Comparison of ENCODE assay signal across 13 cellular contexts in the genomic region with DNA sequence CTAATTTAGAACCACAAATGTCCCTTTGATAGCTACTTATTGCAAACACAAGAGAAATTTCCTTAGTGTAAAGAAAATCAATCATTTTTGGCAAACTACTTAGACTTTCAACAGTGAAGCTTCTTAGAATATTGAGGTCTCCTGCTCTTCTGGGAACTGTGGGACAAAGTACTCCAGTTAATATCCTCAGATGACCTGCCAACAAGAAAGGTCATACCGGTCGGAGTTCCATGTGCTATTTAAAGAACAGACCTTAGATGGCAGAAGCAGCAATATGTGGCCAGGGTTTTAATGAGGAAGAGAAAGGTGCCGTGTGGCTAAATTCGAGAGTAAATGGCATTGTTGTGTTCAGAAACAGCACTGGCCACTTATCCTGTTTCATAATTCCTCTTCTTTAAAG.
DNase-seq lines count a peak whose midpoint lies in the region; ATAC-seq and TF ChIP-seq lines count a peak whose summit lies in the region.
"Had no signal": no experiment of that assay in that cellular context is flagged by ENCODE, and none has a peak within 500 bp of the region (broad histone marks: within the 10 kb centered on the region; RNA-seq: fewer than 3 reads in every experiment).

No MANE protein-coding gene starts in this region.

- DNase-seq in activated naive CD4-positive, alpha-beta T cell treated with anti-CD3 and anti-CD28 coated beads for 36 hours, result no peak
- DNase-seq in activated naive CD4-positive, alpha-beta T cell treated with anti-CD3 and anti-CD28 coated beads, Interleukin-2, amount 50 U/mL, for 72 hours (ENCODE audit: low spot score in 2 of 2), result no peak
- no peak for DNase-seq in OCI-LY7 (ENCODE audit: low spot score)
- peak; percentile 84 for DNase-seq in cerebellar cortex (ENCODE audit: low spot score)
- no peak for DNase-seq in stimulated activated effector memory CD8-positive, alpha-beta T cell treated with anti-CD3 and anti-CD28 coated beads, Interleukin-12 subunit alpha, Interleukin-12 subunit beta, amount 100 ng/mL, for 72 hours (ENCODE audit: low spot score in 2 of 2)
- no peak for DNase-seq in medulla oblongata (ENCODE audit: extremely low spot score)
- no peak for DNase-seq in BE2C
- DNase-seq: mucosa of descending colon, NCI-H1417 treated with DMSO at 0.1 percent for 48 hours, NCI-H524 treated with DMSO at 0.1 percent for 48 hours, psoas muscle had no signal

- H3K9me3 ChIP-seq in OCI-LY7 (ENCODE audit: low read length) (no peaks in the 10 kb centered on the region), BE2C (no peaks in the 10 kb centered on the region)
- H3K9me3 ChIP-seq: HAP-1, mucosa of descending colon, psoas muscle had no signal

- TF ChIP-seq CTCF in OCI-LY7 (conservative IDR thresholded peaks at IDR 0.05; ENCODE audit: low read length) (no peak), BE2C (IDR thresholded peaks at IDR 0.05; ENCODE audit: low read depth, low read length) (no peak)

- CTCF ChIA-PET in activated naive CD4-positive, alpha-beta T cell treated with anti-CD3 and anti-CD28 coated beads for 36 hours (lab: Charles Lee), result interaction anchor here (0.7 to 4.6 kb wide), 4 partner anchors 12 to 1423 kb away, joined by 3 to 26 read pairs (median 4); partner anchors contain the start of genes AMIGO2 and PCED1B
- CTCF ChIA-PET in OCI-LY7 (lab: Charles Lee; ENCODE audit: unreplicated experiment), result no interaction called here

- peaks cover 83% of the 10 kb centered on the region for H3K4me1 Mint-ChIP-seq in activated naive CD4-positive, alpha-beta T cell treated with anti-CD3 and anti-CD28 coated beads for 36 hours (ENCODE audit: low read depth)
- peaks cover 68% of the 10 kb centered on the region for H3K4me1 Mint-ChIP-seq in stimulated activated effector memory CD8-positive, alpha-beta T cell treated with anti-CD3 and anti-CD28 coated beads, Interleukin-12 subunit alpha, Interleukin-12 subunit beta, amount 100 ng/mL, for 72 hours

- no peaks in the 10 kb centered on the region for H3K9me2 ChIP-seq in OCI-LY7 (ENCODE audit: insufficient read depth, low read length)

- POLR2A ChIA-PET in OCI-LY7 (lab: Charles Lee), result interaction anchor here (2.3 to 4.3 kb wide), 4 partner anchors 13 to 25 kb away, joined by 10 to 33 read pairs (median 15); no protein-coding TSS in a partner anchor

- peak overlapping the region; percentile 12; the same call in 1 of the 2 replicates for H3K4me2 ChIP-seq in OCI-LY7 (ENCODE audit: low read length)

- no peaks in the 10 kb centered on the region for H4K20me1 ChIP-seq in OCI-LY7 (ENCODE audit: insufficient read depth, low read length)

- peaks cover 13% of the 10 kb centered on the region for H3K36me3 Mint-ChIP-seq in activated naive CD4-positive, alpha-beta T cell treated with anti-CD3 and anti-CD28 coated beads for 36 hours (ENCODE audit: low read depth)
- peaks cover 26 to 39% of the 10 kb centered on the region in 2 donors for H3K36me3 Mint-ChIP-seq in activated naive CD4-positive, alpha-beta T cell treated with anti-CD3 and anti-CD28 coated beads, Interleukin-2, amount 50 U/mL, for 72 hours
- peaks cover 7% of the 10 kb centered on the region for H3K36me3 Mint-ChIP-seq in stimulated activated effector memory CD8-positive, alpha-beta T cell treated with anti-CD3 and anti-CD28 coated beads, Interleukin-12 subunit alpha, Interleukin-12 subunit beta, amount 100 ng/mL, for 72 hours

- no peak for ATAC-seq in activated naive CD4-positive, alpha-beta T cell treated with anti-CD3 and anti-CD28 coated beads, Interleukin-2, amount 50 U/mL, for 72 hours
- ATAC-seq in stimulated activated effector memory CD8-positive, alpha-beta T cell treated with anti-CD3 and anti-CD28 coated beads, Interleukin-12 subunit alpha, Interleukin-12 subunit beta, amount 100 ng/mL, for 72 hours, result no peak
- no peak for ATAC-seq in HG02642 (IDR thresholded peaks at IDR 0.05; ENCODE audit: poor library complexity, unreplicated experiment)
- ATAC-seq: psoas muscle had no signal

- H3K36me3 ChIP-seq in OCI-LY7 (ENCODE audit: insufficient read depth, low read length), result no peaks in the 10 kb centered on the region
- H3K36me3 ChIP-seq in BE2C, result no peaks in the 10 kb centered on the region
- H3K36me3 ChIP-seq: HAP-1 had no signal

- no TSS peak for BruUV-seq in OCI-LY7 (replicated peaks; lab: Mats Ljungman, UMichigan)

- H3K27me3 Mint-ChIP-seq in activated naive CD4-positive, alpha-beta T cell treated with anti-CD3 and anti-CD28 coated beads for 36 hours (ENCODE audit: low read depth), result no peaks in the 10 kb centered on the region

- H3K4me1 ChIP-seq in OCI-LY7 (ENCODE audit: insufficient read depth, low read length, poor library complexity, severe bottlenecking) (peaks cover 61% of the 10 kb centered on the region), BE2C (no peaks in the 10 kb centered on the region)
- H3K4me1 ChIP-seq: HAP-1, psoas muscle had no signal

- no peak overlapping the region for H3K4me3 Mint-ChIP-seq in activated naive CD4-positive, alpha-beta T cell treated with anti-CD3 and anti-CD28 coated beads for 36 hours
- peak overlapping the region; percentile 61 for H3K4me3 Mint-ChIP-seq in stimulated activated effector memory CD8-positive, alpha-beta T cell treated with anti-CD3 and anti-CD28 coated beads, Interleukin-12 subunit alpha, Interleukin-12 subunit beta, amount 100 ng/mL, for 72 hours

- H2AFZ ChIP-seq in OCI-LY7 (ENCODE audit: low read length), result peak overlapping the region; percentile 91

- H3K27me3 ChIP-seq in BE2C, result no peaks in the 10 kb centered on the region; the same call in 1 of the 2 replicates

- no peak overlapping the region for H3K27ac ChIP-seq in OCI-LY7 (ENCODE audit: low read depth, low read length, poor library complexity, severe bottlenecking)
- H3K27ac ChIP-seq: psoas muscle had no signal

- no peak overlapping the region for H3K4me3 ChIP-seq in OCI-LY7 (ENCODE audit: low read depth, low read length, poor library complexity, severe bottlenecking)
- H3K4me3 ChIP-seq in BE2C (ENCODE audit: low read depth, low read length), result no peak overlapping the region
- H3K4me3 ChIP-seq: HAP-1, mucosa of descending colon, psoas muscle had no signal

- H3K27ac Mint-ChIP-seq in activated naive CD4-positive, alpha-beta T cell treated with anti-CD3 and anti-CD28 coated beads for 36 hours, result peak overlapping the region; percentile 92
- peak overlapping the region in 1 of 2 donors; percentile 92 for H3K27ac Mint-ChIP-seq in activated naive CD4-positive, alpha-beta T cell treated with anti-CD3 and anti-CD28 coated beads, Interleukin-2, amount 50 U/mL, for 72 hours
- H3K27ac Mint-ChIP-seq in stimulated activated effector memory CD8-positive, alpha-beta T cell treated with anti-CD3 and anti-CD28 coated beads, Interleukin-12 subunit alpha, Interleukin-12 subunit beta, amount 100 ng/mL, for 72 hours, result peak overlapping the region; percentile 92

- intact Hi-C loops in activated naive CD4-positive, alpha-beta T cell treated with anti-CD3 and anti-CD28 coated beads for 36 hours (cut with micrococcal nuclease), result no loop called here
- intact Hi-C loops in OCI-LY7 (cut with micrococcal nuclease; ENCODE audit: unreplicated experiment), result loop anchor here (5.0 kb wide), 1 partner anchor 112 kb away; no protein-coding TSS in a partner anchor

- no peaks in the 10 kb centered on the region for H3K79me2 ChIP-seq in OCI-LY7 (ENCODE audit: insufficient read depth, low read depth, low read length)

- H3K9me3 Mint-ChIP-seq in activated naive CD4-positive, alpha-beta T cell treated with anti-CD3 and anti-CD28 coated beads for 36 hours, result no peaks in the 10 kb centered on the region
- H3K9me3 Mint-ChIP-seq in activated naive CD4-positive, alpha-beta T cell treated with anti-CD3 and anti-CD28 coated beads, Interleukin-2, amount 50 U/mL, for 72 hours, result peaks cover 0 to 6% of the 10 kb centered on the region in 2 donors
- no peaks in the 10 kb centered on the region for H3K9me3 Mint-ChIP-seq in stimulated activated effector memory CD8-positive, alpha-beta T cell treated with anti-CD3 and anti-CD28 coated beads, Interleukin-12 subunit alpha, Interleukin-12 subunit beta, amount 100 ng/mL, for 72 hours
